In the genomic region with DNA sequence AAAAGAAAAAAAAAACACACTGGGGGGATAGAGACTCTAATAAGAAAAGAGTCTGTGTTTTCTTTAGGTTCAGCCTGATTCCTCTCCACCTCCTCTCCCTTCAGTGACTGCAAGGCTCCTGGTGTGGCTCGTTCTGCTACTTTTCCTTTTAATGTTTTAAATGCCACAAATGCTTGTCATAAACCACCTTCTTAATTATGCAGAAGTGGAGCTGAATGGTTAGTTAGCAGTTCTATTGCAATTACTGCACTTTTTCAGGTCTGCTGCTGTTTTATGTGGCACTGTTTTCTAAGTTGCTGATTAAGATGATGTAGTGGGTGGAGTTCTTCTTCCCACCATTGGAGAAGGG, we compare ENCODE assay signal across 29 cellular contexts.
DNase-seq lines count a peak whose midpoint lies in the region; ATAC-seq, FAIRE-seq and TF ChIP-seq lines count a peak whose summit lies in the region.
"Had no signal": no experiment of that assay in that cellular context is flagged by ENCODE, and none has a peak within 500 bp of the region (broad histone marks: within the 10 kb centered on the region; RNA-seq: fewer than 3 reads in every experiment).

No MANE protein-coding gene starts in this region.

- peaks cover 4% of the 10 kb centered on the region for H3K9me3 Mint-ChIP-seq in astrocyte (ENCODE audit: unreplicated experiment)
- H3K9me3 Mint-ChIP-seq in immature natural killer cell: peaks cover 5 to 19% (median 11%) of the 10 kb centered on the region in 6 donors
- peaks cover 9% of the 10 kb centered on the region for H3K9me3 Mint-ChIP-seq in activated T-helper 17 cell treated with anti-CD3 and anti-CD28 coated beads, Interleukin-2, amount 50 U/mL, for 72 hours
- H3K9me3 Mint-ChIP-seq: activated naive CD8-positive, alpha-beta T cell treated with anti-CD3 and anti-CD28 coated beads, Interleukin-2, amount 10 ng/mL, durations not matched to agents 7 days and 5 days had no signal

- no peak for FAIRE-seq in astrocyte (lab: Jason Lieb, UNC)
- FAIRE-seq: GM12892, H54, TTC549 had no signal

- no peaks in the 10 kb centered on the region for H3K79me2 ChIP-seq in astrocyte (ENCODE audit: insufficient read depth, low read length)

- peak overlapping the region; percentile 52 for H3K4me2 ChIP-seq in astrocyte (ENCODE audit: low read length)

- intact Hi-C loops in ascending aorta (cut with DNase I): no loop called here

- H3K27me3 Mint-ChIP-seq in astrocyte (ENCODE audit: low read depth, unreplicated experiment) (no peaks in the 10 kb centered on the region), immature natural killer cell (ENCODE audit: low read depth in 3 of 3) (no peaks in the 10 kb centered on the region)
- H3K27me3 Mint-ChIP-seq in activated T-helper 17 cell treated with anti-CD3 and anti-CD28 coated beads, Interleukin-2, amount 50 U/mL, for 72 hours: no peaks in the 10 kb centered on the region
- H3K27me3 Mint-ChIP-seq: activated CD8-positive, alpha-beta T cell treated with anti-CD3 and anti-CD28 coated beads for 36 hours; activated naive CD8-positive, alpha-beta T cell treated with anti-CD3 and anti-CD28 coated beads, Interleukin-2, amount 10 ng/mL, durations not matched to agents 7 days and 5 days; CD4-positive, alpha-beta memory T cell; stimulated activated naive CD8-positive, alpha-beta T cell treated with anti-CD3 and anti-CD28 coated beads, Interleukin-15, Interleukin-2, amounts not matched to agents 100 ng/mL and 50 ng/mL, for 24 hours had no signal

- H3K4me3 Mint-ChIP-seq in astrocyte (ENCODE audit: unreplicated experiment) (peak overlapping the region; percentile 58), immature natural killer cell (no peak overlapping the region)
- H3K4me3 Mint-ChIP-seq in activated T-helper 17 cell treated with anti-CD3 and anti-CD28 coated beads, Interleukin-2, amount 50 U/mL, for 72 hours: no peak overlapping the region
- H3K4me3 Mint-ChIP-seq: activated CD8-positive, alpha-beta T cell treated with anti-CD3 and anti-CD28 coated beads for 36 hours; activated naive CD8-positive, alpha-beta T cell treated with anti-CD3 and anti-CD28 coated beads, Interleukin-2, amount 10 ng/mL, durations not matched to agents 7 days and 5 days; CD4-positive, alpha-beta memory T cell; stimulated activated naive CD8-positive, alpha-beta T cell treated with anti-CD3 and anti-CD28 coated beads, Interleukin-15, Interleukin-2, amounts not matched to agents 100 ng/mL and 50 ng/mL, for 24 hours had no signal

- POLR2A ChIA-PET in HEK293 (lab: Yijun Ruan, JAX): no interaction called here

- H3K9ac ChIP-seq in astrocyte (ENCODE audit: low read length) (no peak overlapping the region), iPS-15b (ENCODE audit: low read depth, low read length) (no peak overlapping the region)

- ATAC-seq in activated T-helper 17 cell treated with anti-CD3 and anti-CD28 coated beads, Interleukin-2, amount 50 U/mL, for 72 hours (replicated peaks): no peak
- ATAC-seq: activated CD8-positive, alpha-beta T cell treated with anti-CD3 and anti-CD28 coated beads for 36 hours; body of pancreas; heart left ventricle; left cardiac atrium had no signal

- H3K36me3 ChIP-seq in HEK293 (ENCODE audit: control insufficient read depth in 2 of 2, insufficient read depth in 1 of 2, low read length in 2 of 2): no peaks in the 10 kb centered on the region
- H3K36me3 ChIP-seq in astrocyte (ENCODE audit: insufficient read depth, low read length): no peaks in the 10 kb centered on the region
- no peaks in the 10 kb centered on the region for H3K36me3 ChIP-seq in iPS-15b (ENCODE audit: control insufficient read depth, insufficient read depth, low read length)
- H3K36me3 ChIP-seq in ascending aorta: no peaks in the 10 kb centered on the region
- H3K36me3 ChIP-seq: heart left ventricle, prostate gland, thyroid gland had no signal

- no peak for TF ChIP-seq CTCF in HEK293 (tag by site-specific recombination; IDR thresholded peaks at IDR 0.05)
- no peak for TF ChIP-seq CTCF in astrocyte (IDR thresholded peaks at IDR 0.05; ENCODE audit: insufficient read depth, low read depth, low read length)
- TF ChIP-seq CTCF in ascending aorta (IDR thresholded peaks at IDR 0.05): no peak

- H3K4me1 Mint-ChIP-seq in astrocyte (ENCODE audit: low read depth, unreplicated experiment) (peaks cover 36% of the 10 kb centered on the region), immature natural killer cell (no peaks in the 10 kb centered on the region)
- no peaks in the 10 kb centered on the region for H3K4me1 Mint-ChIP-seq in activated T-helper 17 cell treated with anti-CD3 and anti-CD28 coated beads, Interleukin-2, amount 50 U/mL, for 72 hours
- H3K4me1 Mint-ChIP-seq: activated naive CD8-positive, alpha-beta T cell treated with anti-CD3 and anti-CD28 coated beads, Interleukin-2, amount 10 ng/mL, durations not matched to agents 7 days and 5 days; CD4-positive, alpha-beta memory T cell had no signal

- CTCF ChIA-PET in HEK293 (lab: Yijun Ruan, JAX): interaction anchor here (0.6 to 0.9 kb wide), 2 partner anchors 10 to 39 kb away, joined by 3 to 6 read pairs; no protein-coding TSS in a partner anchor

- H3K4me1 ChIP-seq in HEK293 (ENCODE audit: control insufficient read depth, insufficient read depth, low read length): peaks cover 28% of the 10 kb centered on the region
- H3K4me1 ChIP-seq in astrocyte (ENCODE audit: insufficient read depth, low read length): peaks cover 13% of the 10 kb centered on the region
- H3K4me1 ChIP-seq in iPS-15b (ENCODE audit: control insufficient read depth, insufficient read depth, low read length): peaks cover 19% of the 10 kb centered on the region
- H3K4me1 ChIP-seq in ascending aorta: no peaks in the 10 kb centered on the region
- H3K4me1 ChIP-seq: body of pancreas, heart left ventricle, prostate gland, thyroid gland had no signal

- no peak overlapping the region for H2AFZ ChIP-seq in astrocyte (ENCODE audit: low read depth, low read length)

- no peak overlapping the region for H3K27ac ChIP-seq in HEK293 (ENCODE audit: extremely low read depth, low read depth, low read length)
- no peak overlapping the region for H3K27ac ChIP-seq in astrocyte (ENCODE audit: low read depth, low read length)
- H3K27ac ChIP-seq in ascending aorta: no peak overlapping the region
- H3K27ac ChIP-seq: body of pancreas, prostate gland, thyroid gland had no signal

- H3K9me3 ChIP-seq in HEK293 (ENCODE audit: control insufficient read depth, insufficient read depth, low read depth, low read length): no peaks in the 10 kb centered on the region
- H3K9me3 ChIP-seq in astrocyte (ENCODE audit: insufficient read depth, low read depth, low read length): no peaks in the 10 kb centered on the region
- no peaks in the 10 kb centered on the region for H3K9me3 ChIP-seq in iPS-15b (ENCODE audit: control insufficient read depth, insufficient read depth, low read length)
- no peaks in the 10 kb centered on the region for H3K9me3 ChIP-seq in ascending aorta
- H3K9me3 ChIP-seq: body of pancreas, heart left ventricle, prostate gland, thyroid gland had no signal

- no peak overlapping the region for H3K4me3 ChIP-seq in HEK293 (ENCODE audit: low read depth, low read length)
- no peak overlapping the region for H3K4me3 ChIP-seq in astrocyte (ENCODE audit: insufficient read depth, low read depth, low read length)
- peak overlapping the region; percentile 40 for H3K4me3 ChIP-seq in iPS-15b (ENCODE audit: low read depth, low read length)
- H3K4me3 ChIP-seq in ascending aorta: no peak overlapping the region
- H3K4me3 ChIP-seq: body of pancreas, heart left ventricle, prostate gland, thyroid gland had no signal

- no peaks in the 10 kb centered on the region for H3K36me3 Mint-ChIP-seq in astrocyte (ENCODE audit: low read depth, unreplicated experiment)
- no peaks in the 10 kb centered on the region for H3K36me3 Mint-ChIP-seq in immature natural killer cell
- no peaks in the 10 kb centered on the region for H3K36me3 Mint-ChIP-seq in activated T-helper 17 cell treated with anti-CD3 and anti-CD28 coated beads, Interleukin-2, amount 50 U/mL, for 72 hours (ENCODE audit: low read depth)
- H3K36me3 Mint-ChIP-seq: activated naive CD8-positive, alpha-beta T cell treated with anti-CD3 and anti-CD28 coated beads, Interleukin-2, amount 10 ng/mL, durations not matched to agents 7 days and 5 days; CD4-positive, alpha-beta memory T cell had no signal

- peak; percentile 12 for DNase-seq in astrocyte (ENCODE audit: low read depth)
- DNase-seq in renal cortical epithelial cell (ENCODE audit: low read depth): peak; percentile 55
- no peak for DNase-seq in immature natural killer cell
- no peak for DNase-seq in ascending aorta (ENCODE audit: low spot score in 2 of 2)
- DNase-seq in NCI-H69 (lab: John Stamatoyannopoulos, UW): no peak
- DNase-seq: activated CD4-positive, CD25-positive, alpha-beta regulatory T cell treated with anti-CD3 and anti-CD28 coated beads, Interleukin-2, amount 50 U/mL, for 72 hours; activated CD8-positive, alpha-beta T cell treated with anti-CD3 and anti-CD28 coated beads for 36 hours; activated effector memory CD4-positive, alpha-beta T cell treated with Interleukin-2 at 50 U/mL for 16 hours; activated naive CD8-positive, alpha-beta T cell treated with anti-CD3 and anti-CD28 coated beads, Interleukin-2, amount 10 ng/mL, durations not matched to agents 7 days and 5 days; body of pancreas; CD4-positive, alpha-beta memory T cell; effector CD8-positive, alpha-beta T cell; foreskin fibroblast; heart left ventricle; KBM-7; left cardiac atrium; NCI-H1105; NCI-H2081; NCI-H446 treated with DMSO at 0.1 percent for 48 hours; RPMI8226; thyroid gland had no signal

- no peak overlapping the region for H3K27ac Mint-ChIP-seq in astrocyte (ENCODE audit: unreplicated experiment)
- no peak overlapping the region for H3K27ac Mint-ChIP-seq in immature natural killer cell
- no peak overlapping the region for H3K27ac Mint-ChIP-seq in activated T-helper 17 cell treated with anti-CD3 and anti-CD28 coated beads, Interleukin-2, amount 50 U/mL, for 72 hours
- H3K27ac Mint-ChIP-seq: activated CD8-positive, alpha-beta T cell treated with anti-CD3 and anti-CD28 coated beads for 36 hours; activated naive CD8-positive, alpha-beta T cell treated with anti-CD3 and anti-CD28 coated beads, Interleukin-2, amount 10 ng/mL, durations not matched to agents 7 days and 5 days; CD4-positive, alpha-beta memory T cell; stimulated activated naive CD8-positive, alpha-beta T cell treated with anti-CD3 and anti-CD28 coated beads, Interleukin-15, Interleukin-2, amounts not matched to agents 100 ng/mL and 50 ng/mL, for 24 hours had no signal

- H3K27me3 ChIP-seq in astrocyte (ENCODE audit: insufficient read depth, low read length) (no peaks in the 10 kb centered on the region), iPS-15b (ENCODE audit: control insufficient read depth, insufficient read depth, low read length) (no peaks in the 10 kb centered on the region), ascending aorta (no peaks in the 10 kb centered on the region)
- H3K27me3 ChIP-seq: body of pancreas, thyroid gland had no signal

- H4K20me1 ChIP-seq in astrocyte (ENCODE audit: insufficient read depth, low read length): no peaks in the 10 kb centered on the region

TF ChIP-seq in HEK293, 187 proteins besides CTCF, POLR2A, EP300 and RAD21 (continues in another document):
- no peak for TF ChIP-seq ZNF791 (tag by site-specific recombination; IDR thresholded peaks at IDR 0.05)

Comparison
In these comparisons a context has a peak if more than half of its experiments do, and no peak if none do; other contexts are left out.
1. DNase-seq: peak in astrocyte (single experiment) and renal cortical epithelial cell (single experiment); none in immature natural killer cell (0 of 3), ascending aorta (0 of 2) and NCI-H69 (single experiment).